In genomic region chr4:76800902-76801301, GRCh38 we compare ENCODE assay signal across 31 cellular contexts.
DNase-seq lines count a peak whose midpoint lies in the region; ATAC-seq and TF ChIP-seq lines count a peak whose summit lies in the region.
"Had no signal": no experiment of that assay in that cellular context is flagged by ENCODE, and none has a peak within 500 bp of the region (broad histone marks: within the 10 kb centered on the region; RNA-seq: fewer than 3 reads in every experiment).

No MANE protein-coding gene starts in this region.

- no peak for TF ChIP-seq POLR2A in prostate gland (IDR thresholded peaks at IDR 0.05)

- no peak for DNase-seq in activated T-cell treated with anti-CD3 and anti-CD28 coated beads, Interleukin-2, amount 50 U/mL, for 72 hours
- DNase-seq in activated T-cell treated with anti-CD3 and anti-CD28 coated beads, Interleukin-2, amount 50 U/mL, for 24 hours, result no peak
- no peak for DNase-seq in stimulated activated effector memory CD8-positive, alpha-beta T cell treated with anti-CD3 and anti-CD28 coated beads, Interleukin-12 subunit alpha, Interleukin-12 subunit beta, amount 100 ng/mL, for 72 hours (ENCODE audit: low spot score in 2 of 2)
- DNase-seq in AG08395 (ENCODE audit: low spot score) (no peak), NCI-H510A (lab: John Stamatoyannopoulos, UW) (no peak), prostate gland (ENCODE audit: low spot score) (no peak)
- DNase-seq: 8988T; activated B cell treated with CpG ODN at 0.5 μM for 24 hours; activated CD4-positive, alpha-beta T cell treated with anti-CD3 and anti-CD28 coated beads, Interleukin-2, amount 50 U/mL, for 48 hours; activated CD8-positive, alpha-beta memory T cell treated with anti-CD3 and anti-CD28 coated beads, Interleukin-2, amount 50 U/mL, for 4 hours; activated naive CD8-positive, alpha-beta T cell treated with anti-CD3 and anti-CD28 coated beads, Interleukin-2, amount 10 ng/mL, durations not matched to agents 7 days and 5 days; CD4-positive, CD25-positive, alpha-beta regulatory T cell; EL; foreskin fibroblast; mucosa of descending colon; NCI-H1105; NCI-H2029; NCI-H69; Peyer's patch; SIG-M5; stimulated activated CD8-positive, alpha-beta memory T cell treated with anti-CD3 and anti-CD28 coated beads, Interleukin-4, amount 100 ng/mL, for 48 hours; stomach; thyroid gland had no signal

- 94% methylated on average over 6 of the region's 6 CpGs for WGBS in prostate gland

- no peaks in the 10 kb centered on the region for H3K36me3 ChIP-seq in prostate gland
- H3K36me3 ChIP-seq: ascending aorta, cardiac muscle cell, heart left ventricle, Peyer's patch, stomach, thyroid gland had no signal

- peaks cover 52% of the 10 kb centered on the region for H3K27me3 Mint-ChIP-seq in activated T-cell treated with anti-CD3 and anti-CD28 coated beads, Interleukin-2, amount 50 U/mL, for 72 hours (ENCODE audit: low read depth)
- peaks cover 34% of the 10 kb centered on the region for H3K27me3 Mint-ChIP-seq in activated T-cell treated with anti-CD3 and anti-CD28 coated beads, Interleukin-2, amount 50 U/mL, for 24 hours

- peaks cover 12% of the 10 kb centered on the region for H3K4me1 Mint-ChIP-seq in activated T-cell treated with anti-CD3 and anti-CD28 coated beads, Interleukin-2, amount 50 U/mL, for 72 hours (ENCODE audit: low read depth)
- H3K4me1 Mint-ChIP-seq in activated T-cell treated with anti-CD3 and anti-CD28 coated beads, Interleukin-2, amount 50 U/mL, for 24 hours (ENCODE audit: low read depth), result no peaks in the 10 kb centered on the region
- no peaks in the 10 kb centered on the region for H3K4me1 Mint-ChIP-seq in stimulated activated effector memory CD8-positive, alpha-beta T cell treated with anti-CD3 and anti-CD28 coated beads, Interleukin-12 subunit alpha, Interleukin-12 subunit beta, amount 100 ng/mL, for 72 hours
- H3K4me1 Mint-ChIP-seq: activated B cell treated with CpG ODN at 0.5 μM for 24 hours; activated naive CD8-positive, alpha-beta T cell treated with anti-CD3 and anti-CD28 coated beads, Interleukin-2, amount 10 ng/mL, durations not matched to agents 7 days and 5 days had no signal

- H3K9me3 Mint-ChIP-seq in activated T-cell treated with anti-CD3 and anti-CD28 coated beads, Interleukin-2, amount 50 U/mL, for 72 hours, result no peaks in the 10 kb centered on the region
- H3K9me3 Mint-ChIP-seq in activated T-cell treated with anti-CD3 and anti-CD28 coated beads, Interleukin-2, amount 50 U/mL, for 24 hours, result no peaks in the 10 kb centered on the region
- H3K9me3 Mint-ChIP-seq in stimulated activated effector memory CD8-positive, alpha-beta T cell treated with anti-CD3 and anti-CD28 coated beads, Interleukin-12 subunit alpha, Interleukin-12 subunit beta, amount 100 ng/mL, for 72 hours, result no peaks in the 10 kb centered on the region
- H3K9me3 Mint-ChIP-seq: activated B cell treated with CpG ODN at 0.5 μM for 24 hours; activated naive CD8-positive, alpha-beta T cell treated with anti-CD3 and anti-CD28 coated beads, Interleukin-2, amount 10 ng/mL, durations not matched to agents 7 days and 5 days; endodermal cell; natural killer cell treated with Interleukin-12 subunit alpha and Interleukin-12 subunit beta and Interleukin-15 and Interleukin-18, amount 100 ng/mL, for 72 hours had no signal

- no peak for TF ChIP-seq CTCF in prostate gland (IDR thresholded peaks at IDR 0.05)

- H3K27ac Mint-ChIP-seq in activated T-cell treated with anti-CD3 and anti-CD28 coated beads, Interleukin-2, amount 50 U/mL, for 72 hours, result no peak overlapping the region
- no peak overlapping the region for H3K27ac Mint-ChIP-seq in activated T-cell treated with anti-CD3 and anti-CD28 coated beads, Interleukin-2, amount 50 U/mL, for 24 hours
- H3K27ac Mint-ChIP-seq in stimulated activated effector memory CD8-positive, alpha-beta T cell treated with anti-CD3 and anti-CD28 coated beads, Interleukin-12 subunit alpha, Interleukin-12 subunit beta, amount 100 ng/mL, for 72 hours, result no peak overlapping the region
- H3K27ac Mint-ChIP-seq: activated B cell treated with CpG ODN at 0.5 μM for 24 hours; activated naive CD8-positive, alpha-beta T cell treated with anti-CD3 and anti-CD28 coated beads, Interleukin-2, amount 10 ng/mL, durations not matched to agents 7 days and 5 days; CD4-positive, CD25-positive, alpha-beta regulatory T cell; natural killer cell treated with Interleukin-12 subunit alpha and Interleukin-12 subunit beta and Interleukin-15 and Interleukin-18, amount 100 ng/mL, for 72 hours had no signal

- intact Hi-C loops in prostate gland (cut with DNase I), result no loop called here

- H3K27ac ChIP-seq in prostate gland, result no peak overlapping the region
- H3K27ac ChIP-seq: ascending aorta, cardiac muscle cell, thyroid gland had no signal

- H3K4me3 Mint-ChIP-seq in activated T-cell treated with anti-CD3 and anti-CD28 coated beads, Interleukin-2, amount 50 U/mL, for 72 hours, result no peak overlapping the region
- no peak overlapping the region for H3K4me3 Mint-ChIP-seq in activated T-cell treated with anti-CD3 and anti-CD28 coated beads, Interleukin-2, amount 50 U/mL, for 24 hours
- no peak overlapping the region for H3K4me3 Mint-ChIP-seq in stimulated activated effector memory CD8-positive, alpha-beta T cell treated with anti-CD3 and anti-CD28 coated beads, Interleukin-12 subunit alpha, Interleukin-12 subunit beta, amount 100 ng/mL, for 72 hours
- H3K4me3 Mint-ChIP-seq: activated B cell treated with CpG ODN at 0.5 μM for 24 hours; activated naive CD8-positive, alpha-beta T cell treated with anti-CD3 and anti-CD28 coated beads, Interleukin-2, amount 10 ng/mL, durations not matched to agents 7 days and 5 days; CD4-positive, CD25-positive, alpha-beta regulatory T cell; natural killer cell treated with Interleukin-12 subunit alpha and Interleukin-12 subunit beta and Interleukin-15 and Interleukin-18, amount 100 ng/mL, for 72 hours had no signal

- no peaks in the 10 kb centered on the region for H3K4me1 ChIP-seq in prostate gland (replicated peaks)
- H3K4me1 ChIP-seq: ascending aorta, Peyer's patch, stomach had no signal

- no peaks in the 10 kb centered on the region for H3K27me3 ChIP-seq in prostate gland (replicated peaks; ENCODE audit: insufficient read depth)
- H3K27me3 ChIP-seq: ascending aorta, cardiac muscle cell, Peyer's patch, thyroid gland had no signal

- no peaks in the 10 kb centered on the region for H3K36me3 Mint-ChIP-seq in activated T-cell treated with anti-CD3 and anti-CD28 coated beads, Interleukin-2, amount 50 U/mL, for 72 hours (ENCODE audit: insufficient read depth in 2 of 2)
- H3K36me3 Mint-ChIP-seq in activated T-cell treated with anti-CD3 and anti-CD28 coated beads, Interleukin-2, amount 50 U/mL, for 24 hours (ENCODE audit: low read depth), result no peaks in the 10 kb centered on the region
- no peaks in the 10 kb centered on the region for H3K36me3 Mint-ChIP-seq in stimulated activated effector memory CD8-positive, alpha-beta T cell treated with anti-CD3 and anti-CD28 coated beads, Interleukin-12 subunit alpha, Interleukin-12 subunit beta, amount 100 ng/mL, for 72 hours
- H3K36me3 Mint-ChIP-seq: activated naive CD8-positive, alpha-beta T cell treated with anti-CD3 and anti-CD28 coated beads, Interleukin-2, amount 10 ng/mL, durations not matched to agents 7 days and 5 days; CD4-positive, CD25-positive, alpha-beta regulatory T cell; natural killer cell treated with Interleukin-12 subunit alpha and Interleukin-12 subunit beta and Interleukin-15 and Interleukin-18, amount 100 ng/mL, for 72 hours had no signal

- ATAC-seq in activated T-cell treated with anti-CD3 and anti-CD28 coated beads, Interleukin-2, amount 50 U/mL, for 72 hours (replicated peaks in 1 of 2), result peak; percentile 34 to 76
- ATAC-seq in HG02798 (IDR thresholded peaks at IDR 0.05; ENCODE audit: poor library complexity, unreplicated experiment) (peak; percentile 72), HG03520 (IDR thresholded peaks at IDR 0.05; ENCODE audit: unreplicated experiment) (peak; percentile 64)
- peak; percentile 46 for ATAC-seq in stimulated activated effector memory CD8-positive, alpha-beta T cell treated with anti-CD3 and anti-CD28 coated beads, Interleukin-12 subunit alpha, Interleukin-12 subunit beta, amount 100 ng/mL, for 72 hours
- ATAC-seq: esophagus mucosa had no signal

- H3K4me3 ChIP-seq in prostate gland, result no peak overlapping the region
- H3K4me3 ChIP-seq: ascending aorta, cardiac muscle cell, mucosa of descending colon, thyroid gland had no signal

- H3K9me3 ChIP-seq in prostate gland, result no peaks in the 10 kb centered on the region
- H3K9me3 ChIP-seq: ascending aorta, heart left ventricle, mucosa of descending colon, Peyer's patch, stomach, thyroid gland had no signal
